In the genomic region with DNA sequence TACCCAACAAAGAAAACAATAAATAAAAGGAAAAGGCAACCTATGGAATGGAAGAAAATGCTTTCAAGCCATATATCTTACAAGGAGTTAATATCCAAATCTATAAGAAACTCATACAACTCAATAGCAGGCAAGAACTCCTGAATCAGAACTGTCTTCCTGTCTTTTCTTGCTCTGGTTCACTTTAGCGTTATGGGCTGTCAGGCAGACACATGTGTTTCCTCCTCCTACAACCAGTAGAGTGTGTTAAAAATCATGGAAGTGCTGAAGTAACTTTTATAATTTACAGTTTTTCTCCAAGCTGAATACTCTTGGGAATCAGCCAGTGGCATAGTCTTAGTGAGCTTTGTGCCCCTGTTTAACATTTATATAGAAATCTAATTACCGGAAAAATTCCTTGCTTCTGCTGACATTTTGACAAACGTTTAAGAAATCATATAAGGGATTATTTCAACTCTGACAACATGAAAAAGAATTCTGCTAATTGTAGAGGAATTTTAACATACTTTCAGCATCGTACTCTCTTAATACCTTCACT, we compare ENCODE assay signal across 21 cellular contexts.
"Had no signal": no experiment of that assay in that cellular context is flagged by ENCODE, and none has a peak within 500 bp of the region (broad histone marks: within the 10 kb centered on the region; RNA-seq: fewer than 3 reads in every experiment).

No MANE protein-coding gene starts in this region.

- H3K27ac Mint-ChIP-seq: activated CD8-positive, alpha-beta T cell treated with anti-CD3 and anti-CD28 coated beads for 36 hours; immature natural killer cell; WTC11 had no signal

- H3K4me1 ChIP-seq: adrenal gland, colonic mucosa, esophagus squamous epithelium, pancreas had no signal

- H3K27me3 Mint-ChIP-seq: activated CD8-positive, alpha-beta T cell treated with anti-CD3 and anti-CD28 coated beads for 36 hours had no signal

- H3K4me1 Mint-ChIP-seq: immature natural killer cell, neural crest cell, WTC11 had no signal

- H3K36me3 ChIP-seq: adrenal gland, colonic mucosa, esophagus squamous epithelium, pancreas, thoracic aorta had no signal

- H3K36me3 Mint-ChIP-seq: immature natural killer cell, WTC11 had no signal

- H3K27me3 ChIP-seq: adrenal gland, colonic mucosa, esophagus squamous epithelium, pancreas had no signal

- DNase-seq: activated CD4-positive, alpha-beta T cell treated with anti-CD3 and anti-CD28 coated beads for 4 hours; activated CD8-positive, alpha-beta T cell treated with anti-CD3 and anti-CD28 coated beads for 36 hours; activated effector memory CD4-positive, alpha-beta T cell treated with Interleukin-2 at 50 U/mL for 16 hours; activated naive CD4-positive, alpha-beta T cell treated with anti-CD3 and anti-CD28 coated beads, Interleukin-2, amount 50 U/mL, for 16 hours; activated T-cell treated with anti-CD3 and anti-CD28 coated beads, Interleukin-2, amount 50 U/mL, for 4 hours; adrenal gland; colonic mucosa; esophagus squamous epithelium; foreskin fibroblast; glutamatergic neuron; immature natural killer cell; left colon; midbrain; pancreas; stimulated activated CD4-positive, alpha-beta T cell treated with anti-CD3 and anti-CD28 coated beads, Interleukin-1b, Interleukin-23, amount 100 ng/mL, for 48 hours; T-helper 1 cell; T1000 had no signal

- H3K4me3 ChIP-seq: adrenal gland, colonic mucosa, esophagus squamous epithelium, lung, pancreas, thoracic aorta had no signal

- H3K9me3 ChIP-seq: adrenal gland, colonic mucosa, esophagus squamous epithelium, pancreas, thoracic aorta had no signal

- H3K9me3 Mint-ChIP-seq: activated T-cell treated with anti-CD3 and anti-CD28 coated beads, Interleukin-2, amount 50 U/mL, for 4 hours; neural crest cell; WTC11 had no signal

- H3K27ac ChIP-seq: adrenal gland, colonic mucosa, esophagus squamous epithelium, pancreas, thoracic aorta had no signal

- H3K4me3 Mint-ChIP-seq: activated CD8-positive, alpha-beta T cell treated with anti-CD3 and anti-CD28 coated beads for 36 hours; activated T-cell treated with anti-CD3 and anti-CD28 coated beads, Interleukin-2, amount 50 U/mL, for 4 hours; immature natural killer cell; neural crest cell; WTC11 had no signal
